8 cellular contexts compared by ENCODE assay signal in genomic region chr16:1475552-1476114, GRCh38. TPM values are rescaled to one million over a fixed set of nuclear protein-coding genes. Genes with fewer than 3 reads are reported as not detected.
DNase-seq lines count a peak whose midpoint lies in the region; ATAC-seq, FAIRE-seq and TF ChIP-seq lines count a peak whose summit lies in the region.

No MANE protein-coding gene starts in this region.

- H3K4me1 Mint-ChIP-seq in natural killer cell treated with Interleukin-12 subunit alpha and Interleukin-12 subunit beta and Interleukin-15 and Interleukin-18, amount 100 ng/mL, for 72 hours (ENCODE audit: low read depth in 2 of 2): peaks cover 4 to 6% of the 10 kb centered on the region in 2 donors

- no peaks in the 10 kb centered on the region for H3K36me3 Mint-ChIP-seq in natural killer cell treated with Interleukin-12 subunit alpha and Interleukin-12 subunit beta and Interleukin-15 and Interleukin-18, amount 100 ng/mL, for 72 hours

- no peak for TF ChIP-seq CTCF in AG10803 (conservative IDR thresholded peaks at IDR 0.05; ENCODE audit: low read length)
- TF ChIP-seq CTCF in coronary artery (IDR thresholded peaks at IDR 0.05): no peak

- TF ChIP-seq POLR2A in H54 (IDR thresholded peaks at IDR 0.05; ENCODE audit: low read depth, low read length): no peak

- no peak for ATAC-seq in natural killer cell treated with Interleukin-12 subunit alpha and Interleukin-12 subunit beta and Interleukin-15 and Interleukin-18, amount 100 ng/mL, for 72 hours
- ATAC-seq in GM19395 (IDR thresholded peaks at IDR 0.05; ENCODE audit: unreplicated experiment): no peak

- no peak for DNase-seq in AG10803 (ENCODE audit: low read depth)
- no peak for DNase-seq in Jurkat, Clone E6-1 (ENCODE audit: low read depth, low spot score)
- DNase-seq in coronary artery (ENCODE audit: low spot score): no peak
- no peak for DNase-seq in natural killer cell treated with Interleukin-12 subunit alpha and Interleukin-12 subunit beta and Interleukin-15 and Interleukin-18, amount 100 ng/mL, for 72 hours (ENCODE audit: low spot score)
- DNase-seq in stimulated activated CD4-positive, alpha-beta T cell treated with anti-CD3 and anti-CD28 coated beads, Interleukin-12 subunit alpha, Interleukin-12 subunit beta, amount 100 ng/mL, for 4 hours: no peak
- no peak for DNase-seq in H54 (ENCODE audit: insufficient read length, low spot score)
- DNase-seq in NCI-H1436 (lab: John Stamatoyannopoulos, UW): no peak

- no peaks in the 10 kb centered on the region for H3K27me3 Mint-ChIP-seq in natural killer cell treated with Interleukin-12 subunit alpha and Interleukin-12 subunit beta and Interleukin-15 and Interleukin-18, amount 100 ng/mL, for 72 hours

- H3K4me3 ChIP-seq in AG10803 (ENCODE audit: low read length) (peak overlapping the region; percentile 63), coronary artery (peak overlapping the region; percentile 94)
- H3K4me3 ChIP-seq in Jurkat, Clone E6-1 (ENCODE audit: low read length): peak overlapping the region; percentile 78

- H3K9me3 Mint-ChIP-seq in natural killer cell treated with Interleukin-12 subunit alpha and Interleukin-12 subunit beta and Interleukin-15 and Interleukin-18, amount 100 ng/mL, for 72 hours: no peaks in the 10 kb centered on the region

- peak overlapping the region; percentile 77 for H3K4me3 Mint-ChIP-seq in natural killer cell treated with Interleukin-12 subunit alpha and Interleukin-12 subunit beta and Interleukin-15 and Interleukin-18, amount 100 ng/mL, for 72 hours

- peak overlapping the region; percentile 83 to 85 for H3K27ac ChIP-seq in coronary artery

- peak overlapping the region; percentile 53 to 80 for H3K27ac Mint-ChIP-seq in natural killer cell treated with Interleukin-12 subunit alpha and Interleukin-12 subunit beta and Interleukin-15 and Interleukin-18, amount 100 ng/mL, for 72 hours

- no peak for FAIRE-seq in H54 (lab: Jason Lieb, UNC)

RNA-seq across cellular contexts. Expression of gene CLCN7, which starts 0.8 kb away (rescaled TPM):
- polyA plus RNA-seq in Jurkat, Clone E6-1 (2012; ENCODE audit: insufficient read depth, insufficient read length): 37.0 TPM
- total RNA-seq in natural killer cell treated with Interleukin-12 subunit alpha and Interleukin-12 subunit beta and Interleukin-15 and Interleukin-18, amount 100 ng/mL, for 72 hours: 10 to 100 TPM; 52.2 to 73.5 TPM

RNA-seq across cellular contexts. Expression of gene PTX4, which starts 13.1 kb away (rescaled TPM):
- not detected for polyA plus RNA-seq in Jurkat, Clone E6-1 (2012; ENCODE audit: insufficient read depth, insufficient read length)
- total RNA-seq in natural killer cell treated with Interleukin-12 subunit alpha and Interleukin-12 subunit beta and Interleukin-15 and Interleukin-18, amount 100 ng/mL, for 72 hours: under 1 TPM in 1 of 2 donors, not detected in 1; 0.39 TPM

RNA-seq across cellular contexts. Expression of gene TELO2, which starts 17.5 kb away (rescaled TPM):
- 61.7 TPM for polyA plus RNA-seq in Jurkat, Clone E6-1 (2012; ENCODE audit: insufficient read depth, insufficient read length)
- 100 to 1,000 TPM in 1 of 2 donors, 10 to 100 TPM in 1; 55.5 to 156 TPM for total RNA-seq in natural killer cell treated with Interleukin-12 subunit alpha and Interleukin-12 subunit beta and Interleukin-15 and Interleukin-18, amount 100 ng/mL, for 72 hours

RNA-seq across cellular contexts. Expression of gene CCDC154, which starts 31.3 kb away (rescaled TPM):
- not detected for polyA plus RNA-seq in Jurkat, Clone E6-1 (2012; ENCODE audit: insufficient read depth, insufficient read length)
- total RNA-seq in natural killer cell treated with Interleukin-12 subunit alpha and Interleukin-12 subunit beta and Interleukin-15 and Interleukin-18, amount 100 ng/mL, for 72 hours: 1 to 10 TPM in 1 of 2 donors, under 1 TPM in 1; 0.38 to 3.6 TPM

RNA-seq across cellular contexts. Expression of gene PERCC1, which starts 44.8 kb away (rescaled TPM):
- polyA plus RNA-seq in Jurkat, Clone E6-1 (2012; ENCODE audit: insufficient read depth, insufficient read length): not detected
- 1 to 10 TPM in 1 of 2 donors, under 1 TPM in 1; 0.98 to 1.2 TPM for total RNA-seq in natural killer cell treated with Interleukin-12 subunit alpha and Interleukin-12 subunit beta and Interleukin-15 and Interleukin-18, amount 100 ng/mL, for 72 hours
